In the genomic region with DNA sequence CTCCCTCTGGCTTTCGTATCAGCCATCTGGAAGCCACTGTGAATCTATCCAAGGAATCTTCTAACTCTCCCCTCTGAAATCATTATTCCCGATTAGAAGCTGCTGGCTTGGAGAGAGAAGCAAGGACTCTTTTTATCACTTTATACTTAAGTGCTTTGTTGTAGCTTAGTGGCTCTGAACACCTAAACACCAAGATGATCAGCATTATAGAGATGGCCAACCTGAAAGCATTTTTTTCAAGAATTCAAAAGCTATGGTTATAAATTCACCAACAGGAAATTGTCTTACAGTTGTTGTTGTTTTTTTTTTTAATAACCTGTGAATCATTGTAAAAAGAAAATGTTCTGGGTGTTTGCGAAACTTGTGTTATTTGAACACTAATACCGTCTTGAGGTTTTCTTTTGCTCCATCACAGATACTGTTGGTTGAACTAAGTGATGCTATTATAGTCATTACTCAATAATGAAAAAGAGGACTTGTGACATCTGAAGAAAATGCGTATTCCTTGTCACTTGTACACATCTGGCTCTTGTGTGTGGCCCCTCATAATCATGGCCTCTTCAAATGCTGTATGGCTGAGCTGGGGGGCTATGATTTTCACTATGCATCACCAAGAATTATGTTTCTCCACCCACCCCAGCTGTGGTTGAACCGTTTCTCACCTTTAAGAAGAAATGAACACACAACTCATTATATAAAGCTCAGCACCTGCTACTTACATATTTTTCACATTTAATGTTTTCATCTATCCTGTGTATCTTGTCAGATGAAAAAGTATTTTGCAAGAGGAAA, we compare ENCODE assay signal across 18 cellular contexts. TPM values are rescaled to one million over a fixed set of nuclear protein-coding genes. Genes with fewer than 3 reads are reported as not detected.
"Had no signal": no experiment of that assay in that cellular context is flagged by ENCODE, and none has a peak within 500 bp of the region (broad histone marks: within the 10 kb centered on the region; RNA-seq: fewer than 3 reads in every experiment).

No MANE protein-coding gene starts in this region.

- H3K36me3 Mint-ChIP-seq: activated naive CD8-positive, alpha-beta T cell treated with anti-CD3 and anti-CD28 coated beads for 36 hours; naive thymus-derived CD4-positive, alpha-beta T cell; stimulated activated memory B cell treated with anti-CD40 and anti-IgM and Interleukin-4, amounts not matched to agents 10 μg/mL and 1 μg/mL and 100 μg/mL, for 72 hours had no signal

- H3K9me3 Mint-ChIP-seq: activated naive CD8-positive, alpha-beta T cell treated with anti-CD3 and anti-CD28 coated beads for 36 hours; activated T-helper 17 cell treated with anti-CD3 and anti-CD28 coated beads, Interleukin-2, amount 50 U/mL, for 72 hours; naive thymus-derived CD4-positive, alpha-beta T cell; stimulated activated memory B cell treated with anti-CD40 and anti-IgM and Interleukin-4, amounts not matched to agents 10 μg/mL and 1 μg/mL and 100 μg/mL, for 72 hours had no signal

- H3K27ac Mint-ChIP-seq: activated naive CD8-positive, alpha-beta T cell treated with anti-CD3 and anti-CD28 coated beads for 36 hours; activated T-helper 17 cell treated with anti-CD3 and anti-CD28 coated beads, Interleukin-2, amount 50 U/mL, for 72 hours; naive thymus-derived CD4-positive, alpha-beta T cell; stimulated activated memory B cell treated with anti-CD40 and anti-IgM and Interleukin-4, amounts not matched to agents 10 μg/mL and 1 μg/mL and 100 μg/mL, for 72 hours had no signal

- H3K27ac ChIP-seq: body of pancreas, ovary, psoas muscle, thoracic aorta, upper lobe of left lung, WERI-Rb-1 had no signal

- DNase-seq: activated CD4-positive, alpha-beta T cell treated with anti-CD3 and anti-CD28 coated beads for 1 hour; activated naive CD4-positive, alpha-beta T cell; activated naive CD8-positive, alpha-beta T cell treated with anti-CD3 and anti-CD28 coated beads for 36 hours; activated T-cell treated with anti-CD3 and anti-CD28 coated beads, Interleukin-2, amount 50 U/mL, for 1 hour; body of pancreas; mesenchymal stem cell; naive thymus-derived CD4-positive, alpha-beta T cell; ovary; psoas muscle; right cardiac atrium; stimulated activated CD4-positive, alpha-beta T cell treated with anti-CD3 and anti-CD28 coated beads, Interleukin-4, amount 100 ng/mL, for 24 hours; upper lobe of left lung; WERI-Rb-1 had no signal

- H3K36me3 ChIP-seq: ovary, thoracic aorta, upper lobe of left lung, WERI-Rb-1 had no signal

- H3K27me3 ChIP-seq: body of pancreas, ovary, upper lobe of left lung had no signal

- H3K9me3 ChIP-seq: body of pancreas, ovary, psoas muscle, thoracic aorta, upper lobe of left lung had no signal

- H3K4me1 Mint-ChIP-seq: activated naive CD8-positive, alpha-beta T cell treated with anti-CD3 and anti-CD28 coated beads for 36 hours; activated T-helper 17 cell treated with anti-CD3 and anti-CD28 coated beads, Interleukin-2, amount 50 U/mL, for 72 hours; naive thymus-derived CD4-positive, alpha-beta T cell; stimulated activated memory B cell treated with anti-CD40 and anti-IgM and Interleukin-4, amounts not matched to agents 10 μg/mL and 1 μg/mL and 100 μg/mL, for 72 hours had no signal

- H3K4me3 ChIP-seq: body of pancreas, ovary, psoas muscle, thoracic aorta, upper lobe of left lung had no signal

- H3K4me3 Mint-ChIP-seq: activated naive CD8-positive, alpha-beta T cell treated with anti-CD3 and anti-CD28 coated beads for 36 hours; activated T-helper 17 cell treated with anti-CD3 and anti-CD28 coated beads, Interleukin-2, amount 50 U/mL, for 72 hours; naive thymus-derived CD4-positive, alpha-beta T cell; stimulated activated memory B cell treated with anti-CD40 and anti-IgM and Interleukin-4, amounts not matched to agents 10 μg/mL and 1 μg/mL and 100 μg/mL, for 72 hours had no signal

- H3K4me1 ChIP-seq: body of pancreas, psoas muscle, upper lobe of left lung had no signal

- ATAC-seq: activated T-helper 17 cell treated with anti-CD3 and anti-CD28 coated beads, Interleukin-2, amount 50 U/mL, for 72 hours; body of pancreas; naive thymus-derived CD4-positive, alpha-beta T cell; psoas muscle; right cardiac atrium; stimulated activated memory B cell treated with anti-CD40 and anti-IgM and Interleukin-4, amounts not matched to agents 10 μg/mL and 1 μg/mL and 100 μg/mL, for 72 hours had no signal

RNA-seq across cellular contexts. Expression of a gene that starts 11.8 kb away (rescaled TPM):
- total RNA-seq: activated naive CD8-positive, alpha-beta T cell treated with anti-CD3 and anti-CD28 coated beads for 36 hours; body of pancreas; liver; mucosa of gallbladder; naive thymus-derived CD4-positive, alpha-beta T cell; psoas muscle; thoracic aorta; upper lobe of left lung had no signal
- polyA plus RNA-seq: liver; naive thymus-derived CD4-positive, alpha-beta T cell had no signal
